In genomic region chr12:108855284-108856169, GRCh38 we compare ENCODE assay signal across 8 cellular contexts. TPM values are rescaled to one million over a fixed set of nuclear protein-coding genes. Genes with fewer than 3 reads are reported as not detected.
DNase-seq lines count a peak whose midpoint lies in the region; ATAC-seq and TF ChIP-seq lines count a peak whose summit lies in the region.

No MANE protein-coding gene starts in this region.

- H3K36me3 Mint-ChIP-seq in activated naive CD4-positive, alpha-beta T cell treated with anti-CD3 and anti-CD28 coated beads, Interleukin-2, amount 50 U/mL, for 24 hours: peaks cover 2% of the 10 kb centered on the region
- peaks cover 22% of the 10 kb centered on the region for H3K36me3 Mint-ChIP-seq in activated naive CD8-positive, alpha-beta T cell treated with anti-CD3 and anti-CD28 coated beads, Interleukin-2, amount 50 U/mL, for 24 hours (ENCODE audit: low read depth)
- peaks cover 21% of the 10 kb centered on the region for H3K36me3 Mint-ChIP-seq in type B pancreatic cell

- no peak for TF ChIP-seq CTCF in type B pancreatic cell (conservative IDR thresholded peaks at IDR 0.05)

- no peak for ATAC-seq in activated naive CD8-positive, alpha-beta T cell treated with anti-CD3 and anti-CD28 coated beads, Interleukin-2, amount 50 U/mL, for 24 hours
- ATAC-seq in HG02763 (IDR thresholded peaks at IDR 0.05; ENCODE audit: unreplicated experiment): no peak

- peak overlapping the region; percentile 25 for H3K27ac Mint-ChIP-seq in activated naive CD4-positive, alpha-beta T cell treated with anti-CD3 and anti-CD28 coated beads, Interleukin-2, amount 50 U/mL, for 24 hours
- H3K27ac Mint-ChIP-seq in activated naive CD8-positive, alpha-beta T cell treated with anti-CD3 and anti-CD28 coated beads, Interleukin-2, amount 50 U/mL, for 24 hours: peak overlapping the region; percentile 88
- peak overlapping the region; percentile 98 for H3K27ac Mint-ChIP-seq in type B pancreatic cell

- peaks cover 41% of the 10 kb centered on the region for H3K4me1 Mint-ChIP-seq in activated naive CD4-positive, alpha-beta T cell treated with anti-CD3 and anti-CD28 coated beads, Interleukin-2, amount 50 U/mL, for 24 hours
- H3K4me1 Mint-ChIP-seq in activated naive CD8-positive, alpha-beta T cell treated with anti-CD3 and anti-CD28 coated beads, Interleukin-2, amount 50 U/mL, for 24 hours: peaks cover 50% of the 10 kb centered on the region
- peaks cover 61% of the 10 kb centered on the region for H3K4me1 Mint-ChIP-seq in type B pancreatic cell (ENCODE audit: unreplicated experiment)

- H3K9me3 Mint-ChIP-seq in activated naive CD4-positive, alpha-beta T cell treated with anti-CD3 and anti-CD28 coated beads, Interleukin-2, amount 50 U/mL, for 24 hours: no peaks in the 10 kb centered on the region
- peaks cover 3% of the 10 kb centered on the region for H3K9me3 Mint-ChIP-seq in activated naive CD8-positive, alpha-beta T cell treated with anti-CD3 and anti-CD28 coated beads, Interleukin-2, amount 50 U/mL, for 24 hours
- H3K9me3 Mint-ChIP-seq in type B pancreatic cell: peaks cover 4% of the 10 kb centered on the region

- H3K27me3 Mint-ChIP-seq in activated naive CD4-positive, alpha-beta T cell treated with anti-CD3 and anti-CD28 coated beads, Interleukin-2, amount 50 U/mL, for 24 hours: no peaks in the 10 kb centered on the region
- H3K27me3 Mint-ChIP-seq in activated naive CD8-positive, alpha-beta T cell treated with anti-CD3 and anti-CD28 coated beads, Interleukin-2, amount 50 U/mL, for 24 hours: no peaks in the 10 kb centered on the region
- peaks cover 10% of the 10 kb centered on the region for H3K27me3 Mint-ChIP-seq in type B pancreatic cell

- DNase-seq in activated naive CD4-positive, alpha-beta T cell treated with anti-CD3 and anti-CD28 coated beads, Interleukin-2, amount 50 U/mL, for 16 hours: no peak
- DNase-seq in activated naive CD8-positive, alpha-beta T cell treated with anti-CD3 and anti-CD28 coated beads, Interleukin-2, amount 50 U/mL, for 24 hours: no peak
- peak; percentile 71 for DNase-seq in left kidney (ENCODE audit: low read depth, low spot score)
- DNase-seq in type B pancreatic cell (ENCODE audit: extremely low spot score, unreplicated experiment): no peak
- no peak for DNase-seq in NCI-H1048 (lab: John Stamatoyannopoulos, UW)
- DNase-seq in posterior cingulate gyrus: no peak

- intact Hi-C loops in posterior cingulate gyrus (cut with DNase I): loop anchor here (10.0 kb wide), 1 partner anchor 51 kb away; no protein-coding TSS in a partner anchor

- H3K4me3 Mint-ChIP-seq in activated naive CD4-positive, alpha-beta T cell treated with anti-CD3 and anti-CD28 coated beads, Interleukin-2, amount 50 U/mL, for 24 hours: peak overlapping the region; percentile 82
- H3K4me3 Mint-ChIP-seq in activated naive CD8-positive, alpha-beta T cell treated with anti-CD3 and anti-CD28 coated beads, Interleukin-2, amount 50 U/mL, for 24 hours: peak overlapping the region; percentile 90
- H3K4me3 Mint-ChIP-seq in type B pancreatic cell: peak overlapping the region; percentile 97

RNA-seq across cellular contexts. Expression of gene SSH1, which starts 1.9 kb away (rescaled TPM):
- total RNA-seq in type B pancreatic cell (ENCODE audit: low replicate concordance): 32.2 and 33.7 TPM in 2 replicates

RNA-seq across cellular contexts. Expression of gene DAO, which starts 24.4 kb away (rescaled TPM):
- total RNA-seq in type B pancreatic cell (ENCODE audit: low replicate concordance): not detected in 2 replicates

Comparison
In these comparisons a context has a peak if more than half of its experiments do, and no peak if none do; other contexts are left out.
1. H3K27ac Mint-ChIP-seq: peak in every context shown above with its lines; median percentile 98 in type B pancreatic cell; 88 in activated naive CD8-positive, alpha-beta T cell treated with anti-CD3 and anti-CD28 coated beads, Interleukin-2, amount 50 U/mL, for 24 hours; 25 in activated naive CD4-positive, alpha-beta T cell treated with anti-CD3 and anti-CD28 coated beads, Interleukin-2, amount 50 U/mL, for 24 hours.